1 cellular context compared by ENCODE assay signal in the genomic region with DNA sequence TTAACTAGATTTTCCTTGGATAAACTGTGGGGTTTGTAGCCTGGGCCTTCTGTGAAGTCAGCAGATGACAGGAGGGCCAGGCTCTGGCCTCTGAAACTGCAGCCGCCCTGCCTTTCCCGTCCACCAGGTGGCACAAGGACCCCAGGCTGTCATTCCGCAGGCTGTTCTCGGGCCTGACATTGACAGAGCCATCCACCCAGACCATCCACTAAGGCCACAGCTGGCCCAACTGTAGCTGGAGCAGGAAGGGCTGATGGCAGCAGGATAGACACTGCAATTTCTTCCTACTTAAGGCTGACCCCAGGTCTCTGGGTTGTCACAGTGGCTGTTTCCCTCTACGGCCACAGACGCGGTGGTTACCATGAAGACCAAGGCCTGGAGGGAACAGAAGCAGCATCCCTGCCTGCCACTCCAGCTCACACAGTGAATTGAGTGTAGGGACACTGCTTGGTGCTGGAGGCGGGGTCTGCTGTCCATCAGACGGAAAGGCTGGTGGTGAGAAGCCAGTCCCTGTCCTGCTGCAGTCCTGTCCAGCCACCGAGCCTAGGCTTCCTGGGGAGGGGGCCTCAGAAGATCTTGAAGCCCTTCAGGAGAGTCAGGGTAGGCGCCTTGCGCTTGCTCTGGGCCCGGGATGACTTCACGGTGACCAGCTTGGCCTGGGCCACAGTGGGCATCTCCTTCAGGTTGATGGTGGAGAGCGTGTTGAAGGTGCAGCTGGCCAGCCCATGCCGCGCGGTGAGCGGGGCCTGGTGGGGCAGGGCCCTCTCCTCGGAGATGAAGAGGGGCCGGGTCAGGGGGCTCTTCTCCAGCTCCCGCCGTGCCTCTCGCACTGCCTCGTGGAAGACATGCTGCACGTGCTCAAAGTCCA.
TF ChIP-seq lines count a peak whose summit lies in the region.

No MANE protein-coding gene starts in this region.

TF ChIP-seq in HepG2, 621 proteins besides CTCF, POLR2A, EP300 and RAD21 (continued from another document and continues in another):
- TF ChIP-seq, protein P1, sequence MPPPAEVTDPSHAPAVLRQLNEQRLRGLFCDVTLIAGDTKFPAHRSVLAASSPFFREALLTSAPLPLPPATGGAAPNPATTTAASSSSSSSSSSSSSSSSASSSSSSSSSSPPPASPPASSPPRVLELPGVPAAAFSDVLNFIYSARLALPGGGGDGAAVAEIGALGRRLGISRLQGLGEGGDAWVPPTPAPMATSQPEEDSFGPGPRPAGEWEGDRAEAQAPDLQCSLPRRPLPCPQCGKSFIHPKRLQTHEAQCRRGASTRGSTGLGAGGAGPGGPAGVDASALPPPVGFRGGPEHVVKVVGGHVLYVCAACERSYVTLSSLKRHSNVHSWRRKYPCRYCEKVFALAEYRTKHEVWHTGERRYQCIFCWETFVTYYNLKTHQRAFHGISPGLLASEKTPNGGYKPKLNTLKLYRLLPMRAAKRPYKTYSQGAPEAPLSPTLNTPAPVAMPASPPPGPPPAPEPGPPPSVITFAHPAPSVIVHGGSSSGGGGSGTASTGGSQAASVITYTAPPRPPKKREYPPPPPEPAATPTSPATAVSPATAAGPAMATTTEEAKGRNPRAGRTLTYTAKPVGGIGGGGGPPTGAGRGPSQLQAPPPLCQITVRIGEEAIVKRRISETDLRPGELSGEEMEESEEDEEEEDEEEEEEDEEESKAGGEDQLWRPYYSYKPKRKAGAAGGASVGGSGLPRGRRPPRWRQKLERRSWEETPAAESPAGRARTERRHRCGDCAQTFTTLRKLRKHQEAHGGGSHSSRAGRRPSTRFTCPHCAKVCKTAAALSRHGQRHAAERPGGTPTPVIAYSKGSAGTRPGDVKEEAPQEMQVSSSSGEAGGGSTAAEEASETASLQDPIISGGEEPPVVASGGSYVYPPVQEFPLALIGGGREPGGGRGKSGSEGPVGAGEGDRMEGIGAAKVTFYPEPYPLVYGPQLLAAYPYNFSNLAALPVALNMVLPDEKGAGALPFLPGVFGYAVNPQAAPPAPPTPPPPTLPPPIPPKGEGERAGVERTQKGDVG (CRISPR knock-in tag; IDR thresholded peaks at IDR 0.05; ENCODE audit: borderline replicate concordance): peak; percentile 11; the same call in 1 of the 2 replicates
- TF ChIP-seq FOXP1 (IDR thresholded peaks at IDR 0.05) (no peak), FOXP1 (CRISPR knock-in tag; IDR thresholded peaks at IDR 0.05) (no peak), MED13 (CRISPR knock-in tag; IDR thresholded peaks at IDR 0.05) (no peak), CAMTA2 (CRISPR knock-in tag; IDR thresholded peaks at IDR 0.05; ENCODE audit: borderline replicate concordance) (no peak), SAFB2 (CRISPR knock-in tag; IDR thresholded peaks at IDR 0.05; ENCODE audit: borderline replicate concordance, low read depth) (no peak), RFX3 (CRISPR knock-in tag; IDR thresholded peaks at IDR 0.05) (no peak), SMARCC2 (IDR thresholded peaks at IDR 0.05) (no peak), ZNF230 (CRISPR knock-in tag; IDR thresholded peaks at IDR 0.05) (peak; percentile 33; the same call in 1 of the 2 replicates), ZNF253 (CRISPR knock-in tag; IDR thresholded peaks at IDR 0.05; ENCODE audit: borderline replicate concordance) (no peak), MYC (CRISPR knock-in tag; IDR thresholded peaks at IDR 0.05; ENCODE audit: borderline replicate concordance) (peak; percentile 60; the same call in 1 of the 2 replicates), ADNP (CRISPR knock-in tag; IDR thresholded peaks at IDR 0.05) (no peak), SCMH1 (CRISPR knock-in tag; IDR thresholded peaks at IDR 0.05; ENCODE audit: borderline replicate concordance) (no peak), TSC22D2 (CRISPR knock-in tag; IDR thresholded peaks at IDR 0.05; ENCODE audit: borderline replicate concordance) (peak; percentile 68; the same call in 1 of the 2 replicates), ZNF282 (IDR thresholded peaks at IDR 0.05; ENCODE audit: partially characterized antibody) (no peak), KAT2B (IDR thresholded peaks at IDR 0.05; ENCODE audit: borderline replicate concordance, low read depth, low read length) (no peak), YEATS2 (CRISPR knock-in tag; IDR thresholded peaks at IDR 0.05; ENCODE audit: borderline replicate concordance) (peak; percentile 45; the same call in 1 of the 2 replicates), ZBTB7A (CRISPR knock-in tag; IDR thresholded peaks at IDR 0.05) (no peak), BRD4 (CRISPR knock-in tag; IDR thresholded peaks at IDR 0.05) (no peak), SRF (IDR thresholded peaks at IDR 0.05; ENCODE audit: low read depth, low read length) (no peak)
- TF ChIP-seq, protein P2, sequence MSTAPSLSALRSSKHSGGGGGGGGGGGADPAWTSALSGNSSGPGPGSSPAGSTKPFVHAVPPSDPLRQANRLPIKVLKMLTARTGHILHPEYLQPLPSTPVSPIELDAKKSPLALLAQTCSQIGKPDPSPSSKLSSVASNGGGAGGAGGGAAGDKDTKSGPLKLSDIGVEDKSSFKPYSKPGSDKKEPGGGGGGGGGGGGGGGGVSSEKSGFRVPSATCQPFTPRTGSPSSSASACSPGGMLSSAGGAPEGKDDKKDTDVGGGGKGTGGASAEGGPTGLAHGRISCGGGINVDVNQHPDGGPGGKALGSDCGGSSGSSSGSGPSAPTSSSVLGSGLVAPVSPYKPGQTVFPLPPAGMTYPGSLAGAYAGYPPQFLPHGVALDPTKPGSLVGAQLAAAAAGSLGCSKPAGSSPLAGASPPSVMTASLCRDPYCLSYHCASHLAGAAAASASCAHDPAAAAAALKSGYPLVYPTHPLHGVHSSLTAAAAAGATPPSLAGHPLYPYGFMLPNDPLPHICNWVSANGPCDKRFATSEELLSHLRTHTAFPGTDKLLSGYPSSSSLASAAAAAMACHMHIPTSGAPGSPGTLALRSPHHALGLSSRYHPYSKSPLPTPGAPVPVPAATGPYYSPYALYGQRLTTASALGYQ (CRISPR knock-in tag; IDR thresholded peaks at IDR 0.05): no peak
- TF ChIP-seq, protein P3, sequence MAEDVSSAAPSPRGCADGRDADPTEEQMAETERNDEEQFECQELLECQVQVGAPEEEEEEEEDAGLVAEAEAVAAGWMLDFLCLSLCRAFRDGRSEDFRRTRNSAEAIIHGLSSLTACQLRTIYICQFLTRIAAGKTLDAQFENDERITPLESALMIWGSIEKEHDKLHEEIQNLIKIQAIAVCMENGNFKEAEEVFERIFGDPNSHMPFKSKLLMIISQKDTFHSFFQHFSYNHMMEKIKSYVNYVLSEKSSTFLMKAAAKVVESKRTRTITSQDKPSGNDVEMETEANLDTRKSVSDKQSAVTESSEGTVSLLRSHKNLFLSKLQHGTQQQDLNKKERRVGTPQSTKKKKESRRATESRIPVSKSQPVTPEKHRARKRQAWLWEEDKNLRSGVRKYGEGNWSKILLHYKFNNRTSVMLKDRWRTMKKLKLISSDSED (CRISPR knock-in tag; IDR thresholded peaks at IDR 0.05): no peak
- TF ChIP-seq, protein P4, sequence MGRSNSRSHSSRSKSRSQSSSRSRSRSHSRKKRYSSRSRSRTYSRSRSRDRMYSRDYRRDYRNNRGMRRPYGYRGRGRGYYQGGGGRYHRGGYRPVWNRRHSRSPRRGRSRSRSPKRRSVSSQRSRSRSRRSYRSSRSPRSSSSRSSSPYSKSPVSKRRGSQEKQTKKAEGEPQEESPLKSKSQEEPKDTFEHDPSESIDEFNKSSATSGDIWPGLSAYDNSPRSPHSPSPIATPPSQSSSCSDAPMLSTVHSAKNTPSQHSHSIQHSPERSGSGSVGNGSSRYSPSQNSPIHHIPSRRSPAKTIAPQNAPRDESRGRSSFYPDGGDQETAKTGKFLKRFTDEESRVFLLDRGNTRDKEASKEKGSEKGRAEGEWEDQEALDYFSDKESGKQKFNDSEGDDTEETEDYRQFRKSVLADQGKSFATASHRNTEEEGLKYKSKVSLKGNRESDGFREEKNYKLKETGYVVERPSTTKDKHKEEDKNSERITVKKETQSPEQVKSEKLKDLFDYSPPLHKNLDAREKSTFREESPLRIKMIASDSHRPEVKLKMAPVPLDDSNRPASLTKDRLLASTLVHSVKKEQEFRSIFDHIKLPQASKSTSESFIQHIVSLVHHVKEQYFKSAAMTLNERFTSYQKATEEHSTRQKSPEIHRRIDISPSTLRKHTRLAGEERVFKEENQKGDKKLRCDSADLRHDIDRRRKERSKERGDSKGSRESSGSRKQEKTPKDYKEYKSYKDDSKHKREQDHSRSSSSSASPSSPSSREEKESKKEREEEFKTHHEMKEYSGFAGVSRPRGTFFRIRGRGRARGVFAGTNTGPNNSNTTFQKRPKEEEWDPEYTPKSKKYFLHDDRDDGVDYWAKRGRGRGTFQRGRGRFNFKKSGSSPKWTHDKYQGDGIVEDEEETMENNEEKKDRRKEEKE (IDR thresholded peaks at IDR 0.05): no peak
- TF ChIP-seq, protein P5, sequence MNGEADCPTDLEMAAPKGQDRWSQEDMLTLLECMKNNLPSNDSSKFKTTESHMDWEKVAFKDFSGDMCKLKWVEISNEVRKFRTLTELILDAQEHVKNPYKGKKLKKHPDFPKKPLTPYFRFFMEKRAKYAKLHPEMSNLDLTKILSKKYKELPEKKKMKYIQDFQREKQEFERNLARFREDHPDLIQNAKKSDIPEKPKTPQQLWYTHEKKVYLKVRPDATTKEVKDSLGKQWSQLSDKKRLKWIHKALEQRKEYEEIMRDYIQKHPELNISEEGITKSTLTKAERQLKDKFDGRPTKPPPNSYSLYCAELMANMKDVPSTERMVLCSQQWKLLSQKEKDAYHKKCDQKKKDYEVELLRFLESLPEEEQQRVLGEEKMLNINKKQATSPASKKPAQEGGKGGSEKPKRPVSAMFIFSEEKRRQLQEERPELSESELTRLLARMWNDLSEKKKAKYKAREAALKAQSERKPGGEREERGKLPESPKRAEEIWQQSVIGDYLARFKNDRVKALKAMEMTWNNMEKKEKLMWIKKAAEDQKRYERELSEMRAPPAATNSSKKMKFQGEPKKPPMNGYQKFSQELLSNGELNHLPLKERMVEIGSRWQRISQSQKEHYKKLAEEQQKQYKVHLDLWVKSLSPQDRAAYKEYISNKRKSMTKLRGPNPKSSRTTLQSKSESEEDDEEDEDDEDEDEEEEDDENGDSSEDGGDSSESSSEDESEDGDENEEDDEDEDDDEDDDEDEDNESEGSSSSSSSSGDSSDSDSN (CRISPR knock-in tag; IDR thresholded peaks at IDR 0.05): no peak
- TF ChIP-seq, protein P6, sequence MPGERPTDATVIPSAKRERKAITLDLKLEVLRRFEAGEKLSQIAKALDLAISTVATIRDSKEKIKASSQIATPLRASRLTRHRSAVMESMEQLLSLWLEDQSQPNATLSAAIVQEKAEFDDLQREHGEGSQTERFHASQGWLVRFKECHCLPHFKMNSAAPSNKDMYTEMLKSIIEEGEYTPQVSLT (CRISPR knock-in tag; IDR thresholded peaks at IDR 0.05; ENCODE audit: borderline replicate concordance, low read depth): no peak
- TF ChIP-seq, protein P7, sequence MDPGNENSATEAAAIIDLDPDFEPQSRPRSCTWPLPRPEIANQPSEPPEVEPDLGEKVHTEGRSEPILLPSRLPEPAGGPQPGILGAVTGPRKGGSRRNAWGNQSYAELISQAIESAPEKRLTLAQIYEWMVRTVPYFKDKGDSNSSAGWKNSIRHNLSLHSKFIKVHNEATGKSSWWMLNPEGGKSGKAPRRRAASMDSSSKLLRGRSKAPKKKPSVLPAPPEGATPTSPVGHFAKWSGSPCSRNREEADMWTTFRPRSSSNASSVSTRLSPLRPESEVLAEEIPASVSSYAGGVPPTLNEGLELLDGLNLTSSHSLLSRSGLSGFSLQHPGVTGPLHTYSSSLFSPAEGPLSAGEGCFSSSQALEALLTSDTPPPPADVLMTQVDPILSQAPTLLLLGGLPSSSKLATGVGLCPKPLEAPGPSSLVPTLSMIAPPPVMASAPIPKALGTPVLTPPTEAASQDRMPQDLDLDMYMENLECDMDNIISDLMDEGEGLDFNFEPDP (CRISPR knock-in tag; conservative IDR thresholded peaks at IDR 0.05): 0 out of 2 replicates have a peak, but pooled peaks have one; percentile 95
- TF ChIP-seq, protein P8, sequence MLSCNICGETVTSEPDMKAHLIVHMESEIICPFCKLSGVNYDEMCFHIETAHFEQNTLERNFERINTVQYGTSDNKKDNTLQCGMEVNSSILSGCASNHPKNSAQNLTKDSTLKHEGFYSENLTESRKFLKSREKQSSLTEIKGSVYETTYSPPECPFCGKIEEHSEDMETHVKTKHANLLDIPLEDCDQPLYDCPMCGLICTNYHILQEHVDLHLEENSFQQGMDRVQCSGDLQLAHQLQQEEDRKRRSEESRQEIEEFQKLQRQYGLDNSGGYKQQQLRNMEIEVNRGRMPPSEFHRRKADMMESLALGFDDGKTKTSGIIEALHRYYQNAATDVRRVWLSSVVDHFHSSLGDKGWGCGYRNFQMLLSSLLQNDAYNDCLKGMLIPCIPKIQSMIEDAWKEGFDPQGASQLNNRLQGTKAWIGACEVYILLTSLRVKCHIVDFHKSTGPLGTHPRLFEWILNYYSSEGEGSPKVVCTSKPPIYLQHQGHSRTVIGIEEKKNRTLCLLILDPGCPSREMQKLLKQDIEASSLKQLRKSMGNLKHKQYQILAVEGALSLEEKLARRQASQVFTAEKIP (CRISPR knock-in tag; IDR thresholded peaks at IDR 0.05; ENCODE audit: borderline replicate concordance): no peak
- TF ChIP-seq, protein P9, sequence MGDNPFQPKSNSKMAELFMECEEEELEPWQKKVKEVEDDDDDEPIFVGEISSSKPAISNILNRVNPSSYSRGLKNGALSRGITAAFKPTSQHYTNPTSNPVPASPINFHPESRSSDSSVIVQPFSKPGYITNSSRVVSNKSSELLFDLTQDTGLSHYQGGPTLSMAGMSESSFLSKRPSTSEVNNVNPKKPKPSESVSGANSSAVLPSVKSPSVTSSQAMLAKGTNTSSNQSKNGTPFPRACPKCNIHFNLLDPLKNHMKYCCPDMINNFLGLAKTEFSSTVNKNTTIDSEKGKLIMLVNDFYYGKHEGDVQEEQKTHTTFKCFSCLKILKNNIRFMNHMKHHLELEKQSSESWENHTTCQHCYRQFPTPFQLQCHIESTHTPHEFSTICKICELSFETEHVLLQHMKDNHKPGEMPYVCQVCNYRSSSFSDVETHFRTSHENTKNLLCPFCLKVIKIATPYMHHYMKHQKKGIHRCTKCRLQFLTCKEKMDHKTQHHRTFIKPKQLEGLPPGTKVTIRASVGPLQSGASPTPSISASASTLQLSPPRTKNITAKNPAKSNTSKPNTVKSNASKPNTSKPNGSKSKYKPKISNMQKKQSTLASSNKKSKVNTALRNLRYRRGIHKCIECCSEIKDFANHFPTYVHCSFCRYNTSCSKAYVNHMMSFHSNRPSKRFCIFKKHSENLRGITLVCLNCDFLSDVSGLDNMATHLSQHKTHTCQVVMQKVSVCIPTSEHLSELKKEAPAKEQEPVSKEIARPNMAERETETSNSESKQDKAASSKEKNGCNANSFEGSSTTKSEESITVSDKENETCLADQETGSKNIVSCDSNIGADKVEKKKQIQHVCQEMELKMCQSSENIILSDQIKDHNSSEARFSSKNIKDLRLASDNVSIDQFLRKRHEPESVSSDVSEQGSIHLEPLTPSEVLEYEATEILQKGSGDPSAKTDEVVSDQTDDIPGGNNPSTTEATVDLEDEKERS (CRISPR knock-in tag; IDR thresholded peaks at IDR 0.05): no peak
- TF ChIP-seq, protein P10, sequence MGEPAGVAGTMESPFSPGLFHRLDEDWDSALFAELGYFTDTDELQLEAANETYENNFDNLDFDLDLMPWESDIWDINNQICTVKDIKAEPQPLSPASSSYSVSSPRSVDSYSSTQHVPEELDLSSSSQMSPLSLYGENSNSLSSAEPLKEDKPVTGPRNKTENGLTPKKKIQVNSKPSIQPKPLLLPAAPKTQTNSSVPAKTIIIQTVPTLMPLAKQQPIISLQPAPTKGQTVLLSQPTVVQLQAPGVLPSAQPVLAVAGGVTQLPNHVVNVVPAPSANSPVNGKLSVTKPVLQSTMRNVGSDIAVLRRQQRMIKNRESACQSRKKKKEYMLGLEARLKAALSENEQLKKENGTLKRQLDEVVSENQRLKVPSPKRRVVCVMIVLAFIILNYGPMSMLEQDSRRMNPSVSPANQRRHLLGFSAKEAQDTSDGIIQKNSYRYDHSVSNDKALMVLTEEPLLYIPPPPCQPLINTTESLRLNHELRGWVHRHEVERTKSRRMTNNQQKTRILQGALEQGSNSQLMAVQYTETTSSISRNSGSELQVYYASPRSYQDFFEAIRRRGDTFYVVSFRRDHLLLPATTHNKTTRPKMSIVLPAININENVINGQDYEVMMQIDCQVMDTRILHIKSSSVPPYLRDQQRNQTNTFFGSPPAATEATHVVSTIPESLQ (CRISPR knock-in tag; conservative IDR thresholded peaks at IDR 0.05): no peak
